Comparison of ENCODE assay signal across 30 cellular contexts in genomic region chr10:60246382-60246781, GRCh38.
"Had no signal": no experiment of that assay in that cellular context is flagged by ENCODE, and none has a peak within 500 bp of the region (broad histone marks: within the 10 kb centered on the region; RNA-seq: fewer than 3 reads in every experiment).

No MANE protein-coding gene starts in this region.

- DNase-seq: activated CD4-positive, alpha-beta T cell treated with anti-CD3 and anti-CD28 coated beads for 4 hours; activated CD4-positive, alpha-beta T cell treated with anti-CD3 and anti-CD28 coated beads, Interleukin-2, amount 50 U/mL, for 4 hours; activated effector memory CD4-positive, alpha-beta T cell treated with Interleukin-2 at 50 U/mL for 16 hours; activated naive CD4-positive, alpha-beta T cell treated with Interleukin-2 at 50 U/mL for 16 hours; anterior cingulate cortex; body of pancreas; cerebellar nuclear complex; colonic mucosa; dorsolateral prefrontal cortex; effector memory CD8-positive, alpha-beta T cell; foreskin fibroblast; head of caudate nucleus; hippocampal formation; immature natural killer cell; midbrain; naive thymus-derived CD4-positive, alpha-beta T cell; occipital lobe; psoas muscle; sigmoid colon; small intestine; stimulated activated CD4-positive, alpha-beta T cell treated with anti-CD3 and anti-CD28 coated beads, Interleukin-4, amount 100 ng/mL, for 24 hours; tibial artery; upper lobe of right lung had no signal

- H3K27ac ChIP-seq: body of pancreas, colonic mucosa, parathyroid adenoma, psoas muscle, sigmoid colon, tibial artery, upper lobe of right lung had no signal

- H3K9me3 Mint-ChIP-seq: effector memory CD8-positive, alpha-beta T cell; naive thymus-derived CD4-positive, alpha-beta T cell; neural crest cell; stimulated activated effector memory CD8-positive, alpha-beta T cell treated with anti-CD3 and anti-CD28 coated beads, Interleukin-12 subunit alpha, Interleukin-12 subunit beta, amount 100 ng/mL, for 72 hours; stimulated activated naive CD8-positive, alpha-beta T cell treated with anti-CD3 and anti-CD28 coated beads, Interleukin-15, Interleukin-2, amounts not matched to agents 100 ng/mL and 50 ng/mL, for 24 hours had no signal

- H2AFZ ChIP-seq: parathyroid adenoma had no signal

- H3K4me1 Mint-ChIP-seq: immature natural killer cell, neural crest cell had no signal

- FAIRE-seq: endothelial cell of umbilical vein, small intestine had no signal

- H3K27me3 ChIP-seq: body of pancreas, colonic mucosa, dorsolateral prefrontal cortex, sigmoid colon, tibial artery, upper lobe of right lung had no signal

- H3K36me3 ChIP-seq: colonic mucosa, sigmoid colon, tibial artery, upper lobe of right lung had no signal

- H3K9ac ChIP-seq: parathyroid adenoma had no signal

- H3K4me3 Mint-ChIP-seq: activated naive CD8-positive, alpha-beta T cell; effector memory CD8-positive, alpha-beta T cell; immature natural killer cell; naive thymus-derived CD4-positive, alpha-beta T cell; neural crest cell; stimulated activated effector memory CD8-positive, alpha-beta T cell treated with anti-CD3 and anti-CD28 coated beads, Interleukin-12 subunit alpha, Interleukin-12 subunit beta, amount 100 ng/mL, for 72 hours; stimulated activated naive CD8-positive, alpha-beta T cell treated with anti-CD3 and anti-CD28 coated beads, Interleukin-15, Interleukin-2, amounts not matched to agents 100 ng/mL and 50 ng/mL, for 24 hours had no signal

- H3K4me3 ChIP-seq: body of pancreas, colonic mucosa, dorsolateral prefrontal cortex, lung, psoas muscle, sigmoid colon, tibial artery, upper lobe of right lung had no signal

- ATAC-seq: body of pancreas; effector memory CD8-positive, alpha-beta T cell; naive thymus-derived CD4-positive, alpha-beta T cell; psoas muscle; stimulated activated effector memory CD8-positive, alpha-beta T cell treated with anti-CD3 and anti-CD28 coated beads, Interleukin-12 subunit alpha, Interleukin-12 subunit beta, amount 100 ng/mL, for 72 hours; upper lobe of right lung had no signal

- H3K36me3 Mint-ChIP-seq: activated naive CD8-positive, alpha-beta T cell; immature natural killer cell; stimulated activated effector memory CD8-positive, alpha-beta T cell treated with anti-CD3 and anti-CD28 coated beads, Interleukin-12 subunit alpha, Interleukin-12 subunit beta, amount 100 ng/mL, for 72 hours had no signal

- H3K9me3 ChIP-seq: body of pancreas, colonic mucosa, psoas muscle, sigmoid colon, tibial artery, upper lobe of right lung had no signal

- H3K27ac Mint-ChIP-seq: activated naive CD8-positive, alpha-beta T cell; effector memory CD8-positive, alpha-beta T cell; immature natural killer cell; naive thymus-derived CD4-positive, alpha-beta T cell; stimulated activated effector memory CD8-positive, alpha-beta T cell treated with anti-CD3 and anti-CD28 coated beads, Interleukin-12 subunit alpha, Interleukin-12 subunit beta, amount 100 ng/mL, for 72 hours; stimulated activated naive CD8-positive, alpha-beta T cell treated with anti-CD3 and anti-CD28 coated beads, Interleukin-15, Interleukin-2, amounts not matched to agents 100 ng/mL and 50 ng/mL, for 24 hours had no signal

- H3K4me1 ChIP-seq: body of pancreas, colonic mucosa, parathyroid adenoma, psoas muscle, sigmoid colon, tibial artery, upper lobe of right lung had no signal

- H3K79me2 ChIP-seq: parathyroid adenoma had no signal

- H3K27me3 Mint-ChIP-seq: activated naive CD8-positive, alpha-beta T cell; effector memory CD8-positive, alpha-beta T cell; naive thymus-derived CD4-positive, alpha-beta T cell; stimulated activated naive CD8-positive, alpha-beta T cell treated with anti-CD3 and anti-CD28 coated beads, Interleukin-15, Interleukin-2, amounts not matched to agents 100 ng/mL and 50 ng/mL, for 24 hours had no signal
